8 cellular contexts compared by ENCODE assay signal in genomic region chr12:11651785-11652184, GRCh38. TPM values are rescaled to one million over a fixed set of nuclear protein-coding genes. Genes with fewer than 3 reads are reported as not detected.
DNase-seq lines count a peak whose midpoint lies in the region; ATAC-seq, FAIRE-seq and TF ChIP-seq lines count a peak whose summit lies in the region.

No MANE protein-coding gene starts in this region.

- peaks cover 6 to 26% of the 10 kb centered on the region in 2 donors for H3K4me1 ChIP-seq in naive thymus-derived CD4-positive, alpha-beta T cell (ENCODE audit: control insufficient read depth in 2 of 2, insufficient read depth in 2 of 2, low read length in 2 of 2)

- TF ChIP-seq POLR2A in GM12892 (IDR thresholded peaks at IDR 0.05; ENCODE audit: low read depth, low read length) = no peak

- no peak for DNase-seq in GM12892 (ENCODE audit: insufficient read length)
- DNase-seq in NCI-H526 treated with DMSO at 0.1 percent for 48 hours (lab: John Stamatoyannopoulos, UW) = peak; percentile 66
- DNase-seq in dermis microvascular lymphatic vessel endothelial cell (ENCODE audit: low read depth in 2 of 2) = peak; percentile 24 to 55
- DNase-seq in naive thymus-derived CD4-positive, alpha-beta T cell = no peak
- DNase-seq in cortex of kidney (lab: John Stamatoyannopoulos, UW) = no peak
- no peak for DNase-seq in GM19238 (ENCODE audit: insufficient read length, low spot score)
- DNase-seq in NCI-H774 (lab: John Stamatoyannopoulos, UW) = no peak

- CTCF ChIA-PET in naive thymus-derived CD4-positive, alpha-beta T cell (lab: Charles Lee) = no interaction called here

- POLR2A ChIA-PET in naive thymus-derived CD4-positive, alpha-beta T cell (lab: Charles Lee) = interaction anchor here (0.6 kb wide), 1 partner anchor 45 kb away, joined by 3 read pairs; no protein-coding TSS in a partner anchor

- H3K36me3 Mint-ChIP-seq in naive thymus-derived CD4-positive, alpha-beta T cell = peaks cover 0 to 11% (median 3%) of the 10 kb centered on the region in 5 donors

- no peaks in the 10 kb centered on the region for H3K9me3 Mint-ChIP-seq in naive thymus-derived CD4-positive, alpha-beta T cell

- no peak for ATAC-seq in naive thymus-derived CD4-positive, alpha-beta T cell
- ATAC-seq in GM18517 (IDR thresholded peaks at IDR 0.05; ENCODE audit: unreplicated experiment) = no peak

- no peaks in the 10 kb centered on the region for H3K27me3 ChIP-seq in naive thymus-derived CD4-positive, alpha-beta T cell (ENCODE audit: control insufficient read depth in 2 of 2, insufficient read depth in 2 of 2, low read length in 2 of 2)

- FAIRE-seq in GM12892 (lab: Jason Lieb, UNC) = peak; percentile 38

- no peaks in the 10 kb centered on the region for H3K27me3 Mint-ChIP-seq in naive thymus-derived CD4-positive, alpha-beta T cell

- H3K9me3 ChIP-seq in naive thymus-derived CD4-positive, alpha-beta T cell (ENCODE audit: control insufficient read depth in 2 of 3, low read length in 3 of 3) = no peaks in the 10 kb centered on the region

- peak overlapping the region; percentile 27 to 99 (median 93) for H3K27ac Mint-ChIP-seq in naive thymus-derived CD4-positive, alpha-beta T cell

- peak overlapping the region; percentile 82 to 98 (median 96) for H3K4me3 Mint-ChIP-seq in naive thymus-derived CD4-positive, alpha-beta T cell

- H3K27ac ChIP-seq in naive thymus-derived CD4-positive, alpha-beta T cell (ENCODE audit: low read depth, low read length) = peak overlapping the region; percentile 35

- intact Hi-C loops in naive thymus-derived CD4-positive, alpha-beta T cell (cut with micrococcal nuclease) = loop anchor here (1.0 to 5.0 kb wide), 16 partner anchors 23 to 1449 kb away; partner anchors contain the start of genes BCL2L14 (in 1 of the 2), CDKN1B (in 1 of the 2), DUSP16 (in 1 of the 2) and GABARAPL1 (in 1 of the 2)

- H3K4me1 Mint-ChIP-seq in naive thymus-derived CD4-positive, alpha-beta T cell = peaks cover 39 to 73% (median 62%) of the 10 kb centered on the region in 7 donors

- H3K4me3 ChIP-seq in naive thymus-derived CD4-positive, alpha-beta T cell (ENCODE audit: low read length) = peak overlapping the region; percentile 92

- peaks cover 0 to 3% (median 0%) of the 10 kb centered on the region in 3 experiments for H3K36me3 ChIP-seq in naive thymus-derived CD4-positive, alpha-beta T cell (ENCODE audit: control insufficient read depth in 2 of 3, insufficient read depth in 3 of 3, low read length in 3 of 3)

RNA-seq across cellular contexts. Expression of gene ETV6, which starts 2.3 kb away (rescaled TPM):
- polyA plus RNA-seq in GM12892 (2012; ENCODE audit: missing spikeins) = 27.3 TPM
- 7.3 and 9.0 TPM in 2 replicates for total RNA-seq in dermis microvascular lymphatic vessel endothelial cell
- 10 to 100 TPM; 24.2 to 70.3 (median 38.0) TPM for total RNA-seq in naive thymus-derived CD4-positive, alpha-beta T cell
- polyA plus RNA-seq in naive thymus-derived CD4-positive, alpha-beta T cell = 1 to 10 TPM; 2.2 to 5.5 TPM

Comparison
In these comparisons a context has a peak if more than half of its experiments do, and no peak if none do; other contexts are left out.
1. DNase-seq: peak in NCI-H526 treated with DMSO at 0.1 percent for 48 hours (single experiment) and dermis microvascular lymphatic vessel endothelial cell (2 of 2); none in GM12892 (single experiment), naive thymus-derived CD4-positive, alpha-beta T cell (0 of 9), cortex of kidney (single experiment), GM19238 (single experiment) and NCI-H774 (single experiment).